In the genomic region with DNA sequence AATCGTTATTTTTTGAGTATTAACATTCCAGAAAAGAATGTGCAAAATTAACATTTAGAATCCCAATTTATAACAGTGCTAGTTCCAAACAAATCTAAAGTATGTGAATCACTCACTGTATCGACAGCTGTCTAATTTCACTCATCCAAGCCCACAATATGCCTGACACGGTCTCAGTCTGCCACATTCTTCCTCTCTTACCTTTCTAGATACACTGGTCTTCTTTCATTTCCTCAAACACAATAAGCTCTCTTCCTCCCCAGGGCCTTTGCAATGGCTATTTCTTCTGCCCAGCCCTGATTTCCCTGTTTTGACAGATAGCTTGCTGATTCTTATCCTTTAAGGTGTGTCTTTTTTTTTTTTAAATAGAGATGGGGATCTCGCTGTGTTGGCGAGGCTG, we compare ENCODE assay signal across 15 cellular contexts. TPM values are rescaled to one million over a fixed set of nuclear protein-coding genes. Genes with fewer than 3 reads are reported as not detected.
DNase-seq lines count a peak whose midpoint lies in the region; ATAC-seq, FAIRE-seq and TF ChIP-seq lines count a peak whose summit lies in the region.
"Had no signal": no experiment of that assay in that cellular context is flagged by ENCODE, and none has a peak within 500 bp of the region (broad histone marks: within the 10 kb centered on the region; RNA-seq: fewer than 3 reads in every experiment).

No MANE protein-coding gene starts in this region.

- peaks cover 19% of the 10 kb centered on the region for H3K36me3 Mint-ChIP-seq in astrocyte (ENCODE audit: low read depth, unreplicated experiment)

- peaks cover 36% of the 10 kb centered on the region for H3K4me1 Mint-ChIP-seq in astrocyte (ENCODE audit: low read depth, unreplicated experiment)

- H3K4me3 Mint-ChIP-seq in astrocyte (ENCODE audit: unreplicated experiment) = peak overlapping the region; percentile 10

- H3K27me3 ChIP-seq in astrocyte (ENCODE audit: insufficient read depth, low read length) = no peaks in the 10 kb centered on the region
- H3K27me3 ChIP-seq: body of pancreas had no signal

- peaks cover 88% of the 10 kb centered on the region for H3K79me2 ChIP-seq in astrocyte (ENCODE audit: insufficient read depth, low read length)

- TF ChIP-seq CTCF in GM10266 (IDR thresholded peaks at IDR 0.05; ENCODE audit: control insufficient read depth, insufficient read depth, low read depth, missing control alignments) (no peak), GM20000 (IDR thresholded peaks at IDR 0.05; ENCODE audit: extremely low read depth, missing control alignments) (no peak), astrocyte (IDR thresholded peaks at IDR 0.05; ENCODE audit: insufficient read depth, low read depth, low read length) (no peak)

- peaks cover 8% of the 10 kb centered on the region for H3K36me3 ChIP-seq in astrocyte (ENCODE audit: insufficient read depth, low read length)

- no peaks in the 10 kb centered on the region for H3K9me3 Mint-ChIP-seq in astrocyte (ENCODE audit: unreplicated experiment)

- H3K4me2 ChIP-seq in astrocyte (ENCODE audit: low read length) = no peak overlapping the region

- ATAC-seq in HG03159 (IDR thresholded peaks at IDR 0.05; ENCODE audit: unreplicated experiment) (peak; percentile 70), GM21447 (IDR thresholded peaks at IDR 0.05; ENCODE audit: unreplicated experiment) (no peak)
- ATAC-seq: body of pancreas, left cardiac atrium, Right ventricle myocardium inferior had no signal

- no peak overlapping the region for H3K9ac ChIP-seq in astrocyte (ENCODE audit: low read length)

- H3K27ac ChIP-seq in astrocyte (ENCODE audit: low read depth, low read length) = no peak overlapping the region

- peaks cover 24% of the 10 kb centered on the region for H3K4me1 ChIP-seq in astrocyte (ENCODE audit: insufficient read depth, low read length)

- FAIRE-seq in astrocyte (lab: Jason Lieb, UNC) = no peak
- FAIRE-seq: TTC549 had no signal

- H3K4me3 ChIP-seq in astrocyte (ENCODE audit: insufficient read depth, low read depth, low read length) = no peak overlapping the region
- H3K4me3 ChIP-seq: body of pancreas had no signal

- no peaks in the 10 kb centered on the region for H3K9me3 ChIP-seq in astrocyte (ENCODE audit: insufficient read depth, low read depth, low read length)
- H3K9me3 ChIP-seq: body of pancreas had no signal

- peaks cover 91% of the 10 kb centered on the region for H4K20me1 ChIP-seq in astrocyte (ENCODE audit: insufficient read depth, low read length)

- no peak overlapping the region for H2AFZ ChIP-seq in astrocyte (ENCODE audit: low read depth, low read length)

- no peaks in the 10 kb centered on the region for H3K27me3 Mint-ChIP-seq in astrocyte (ENCODE audit: low read depth, unreplicated experiment)

- H3K27ac Mint-ChIP-seq in astrocyte (ENCODE audit: unreplicated experiment) = no peak overlapping the region

- DNase-seq in GM10266 (ENCODE audit: extremely low spot score) = peak; percentile 15
- DNase-seq in GM20000 (ENCODE audit: low spot score) = peak; percentile 29
- DNase-seq in astrocyte (ENCODE audit: low read depth) = no peak
- DNase-seq in cardiac septum (ENCODE audit: low spot score) = no peak
- DNase-seq in SHP77 treated with DMSO at 0.1 percent for 48 hours (lab: John Stamatoyannopoulos, UW) = no peak
- DNase-seq in NCI-H748 treated with DMSO at 0.1 percent for 48 hours (lab: John Stamatoyannopoulos, UW) = no peak
- DNase-seq: AML-193; body of pancreas; glutamatergic neuron; left cardiac atrium; stimulated activated CD4-positive, alpha-beta T cell treated with anti-CD3 and anti-CD28 coated beads, Interleukin-15, amount 100 ng/mL, for 24 hours had no signal

- intact Hi-C loops in cardiac septum (cut with DNase I) = no loop called here

RNA-seq across cellular contexts. Expression of a gene that starts 48.8 kb away (rescaled TPM):
- total RNA-seq in astrocyte (171 and 194 TPM in 2 replicates), cardiac septum (228 TPM)

Comparison
In these comparisons a context has a peak if more than half of its experiments do, and no peak if none do; other contexts are left out.
1. DNase-seq: peak in GM10266 (single experiment) and GM20000 (single experiment); none in astrocyte (single experiment), cardiac septum (single experiment), SHP77 treated with DMSO at 0.1 percent for 48 hours (single experiment) and NCI-H748 treated with DMSO at 0.1 percent for 48 hours (single experiment).